ENCODE assay signal across 16 cellular contexts in genomic region chr16:46618516-46618915, GRCh38.
"Had no signal": no experiment of that assay in that cellular context is flagged by ENCODE, and none has a peak within 500 bp of the region (broad histone marks: within the 10 kb centered on the region; RNA-seq: fewer than 3 reads in every experiment).

No MANE protein-coding gene starts in this region.

- H3K9me3 Mint-ChIP-seq: activated naive CD8-positive, alpha-beta T cell treated with anti-CD3 and anti-CD28 coated beads for 36 hours; dendritic cell treated with granulocyte-macrophage colony-stimulating factor and Interleukin-4, amounts not matched to agents 40 ng/mL and 50 ng/mL, for 4 days; effector memory CD8-positive, alpha-beta T cell had no signal

- H3K36me3 ChIP-seq: brain microvascular endothelial cell, gastroesophageal sphincter, left ventricle myocardium inferior, ovary had no signal

- H3K27ac Mint-ChIP-seq: activated naive CD8-positive, alpha-beta T cell treated with anti-CD3 and anti-CD28 coated beads for 36 hours; dendritic cell treated with granulocyte-macrophage colony-stimulating factor and Interleukin-4, amounts not matched to agents 40 ng/mL and 50 ng/mL, for 4 days had no signal

- H3K27ac ChIP-seq: brain microvascular endothelial cell, epithelial cell of prostate, gastroesophageal sphincter, left ventricle myocardium inferior, ovary had no signal

- DNase-seq: activated CD4-positive, alpha-beta T cell treated with anti-CD3 and anti-CD28 coated beads, Interleukin-2, amount 50 U/mL, for 48 hours; activated gamma-delta T cell treated with Interleukin-2 at 50 U/mL for 16 hours; activated naive CD8-positive, alpha-beta T cell treated with anti-CD3 and anti-CD28 coated beads for 36 hours; activated T-cell treated with anti-CD3 and anti-CD28 coated beads, Interleukin-2, amount 50 U/mL, for 48 hours; brain microvascular endothelial cell; effector memory CD8-positive, alpha-beta T cell; kidney; left ventricle myocardium inferior; ovary; stimulated activated CD4-positive, alpha-beta T cell treated with anti-CD3 and anti-CD28 coated beads, Interleukin-12 subunit alpha, Interleukin-12 subunit beta, amount 100 ng/mL, for 4 hours; stimulated activated naive CD4-positive, alpha-beta T cell; substantia nigra; trophoblast cell had no signal

- H3K4me3 ChIP-seq: gastroesophageal sphincter, left ventricle myocardium inferior, ovary had no signal

- ATAC-seq: effector memory CD8-positive, alpha-beta T cell; gastroesophageal sphincter had no signal

- H3K9me3 ChIP-seq: gastroesophageal sphincter, left ventricle myocardium inferior, ovary had no signal

- H3K27me3 Mint-ChIP-seq: dendritic cell treated with granulocyte-macrophage colony-stimulating factor and Interleukin-4, amounts not matched to agents 40 ng/mL and 50 ng/mL, for 4 days; effector memory CD8-positive, alpha-beta T cell had no signal

- H3K27me3 ChIP-seq: brain microvascular endothelial cell, ovary had no signal

- H3K4me3 Mint-ChIP-seq: activated naive CD8-positive, alpha-beta T cell treated with anti-CD3 and anti-CD28 coated beads for 36 hours; dendritic cell treated with granulocyte-macrophage colony-stimulating factor and Interleukin-4, amounts not matched to agents 40 ng/mL and 50 ng/mL, for 4 days; effector memory CD8-positive, alpha-beta T cell had no signal
